8 cellular contexts compared by ENCODE assay signal in genomic region chr11:124875943-124876817, GRCh38. TPM values are rescaled to one million over a fixed set of nuclear protein-coding genes. Genes with fewer than 3 reads are reported as not detected.
DNase-seq lines count a peak whose midpoint lies in the region; ATAC-seq and TF ChIP-seq lines count a peak whose summit lies in the region.

No MANE protein-coding gene starts in this region.

- H3K27ac Mint-ChIP-seq in activated naive CD4-positive, alpha-beta T cell treated with anti-CD3 and anti-CD28 coated beads, Interleukin-2, amount 50 U/mL, for 72 hours = peak overlapping the region; percentile 40 to 77

- H3K9me3 ChIP-seq in GM23248 (ENCODE audit: low read depth) (no peaks in the 10 kb centered on the region), Karpas-422 (ENCODE audit: low read length) (no peaks in the 10 kb centered on the region), ovary (no peaks in the 10 kb centered on the region), thymus (ENCODE audit: control insufficient read depth) (peaks cover 1% of the 10 kb centered on the region)

- H3K4me3 ChIP-seq in GM23248 (peak overlapping the region; percentile 79), Karpas-422 (ENCODE audit: low read length) (peak overlapping the region; percentile 67; the same call in 1 of the 2 replicates), ovary (peak overlapping the region; percentile 67), thymus (ENCODE audit: low read length) (peak overlapping the region; percentile 71)

- intact Hi-C loops in Right ventricle myocardium inferior (cut with DNase I) = loop anchor here (1.0 to 5.0 kb wide), 3 partner anchors 21 to 76 kb away; partner anchors contain the start of genes CCDC15 and ROBO4
- intact Hi-C loops in ovary (cut with DNase I) = loop anchor here (2.0 to 10.0 kb wide), 5 partner anchors 69 to 239 kb away; partner anchors contain the start of genes CCDC15 (in 2 of the 4) and TMEM218 (in 1 of the 4)

- ATAC-seq in SK-N-SH treated with all-trans-retinoic acid at 6 μM for 48 hours (peak; percentile 96), Right ventricle myocardium inferior (peak; percentile 93)
- peak; percentile 93 to 95 for ATAC-seq in activated naive CD4-positive, alpha-beta T cell treated with anti-CD3 and anti-CD28 coated beads, Interleukin-2, amount 50 U/mL, for 72 hours

- H3K79me2 ChIP-seq in GM23248 (ENCODE audit: insufficient read depth) (no peaks in the 10 kb centered on the region), Karpas-422 (ENCODE audit: low read length) (no peaks in the 10 kb centered on the region)

- H3K36me3 Mint-ChIP-seq in activated naive CD4-positive, alpha-beta T cell treated with anti-CD3 and anti-CD28 coated beads, Interleukin-2, amount 50 U/mL, for 72 hours = no peaks in the 10 kb centered on the region

- H3K36me3 ChIP-seq in GM23248 (ENCODE audit: low read depth) = no peaks in the 10 kb centered on the region
- H3K36me3 ChIP-seq in Karpas-422 (ENCODE audit: insufficient read depth, low read length) = no peaks in the 10 kb centered on the region
- no peaks in the 10 kb centered on the region for H3K36me3 ChIP-seq in ovary
- no peaks in the 10 kb centered on the region for H3K36me3 ChIP-seq in thymus (ENCODE audit: control insufficient read depth, insufficient read depth)

- H3K9me3 Mint-ChIP-seq in activated naive CD4-positive, alpha-beta T cell treated with anti-CD3 and anti-CD28 coated beads, Interleukin-2, amount 50 U/mL, for 72 hours = no peaks in the 10 kb centered on the region

- H3K4me1 ChIP-seq in GM23248 (ENCODE audit: insufficient read depth) (no peaks in the 10 kb centered on the region), Karpas-422 (ENCODE audit: low read length) (peaks cover 5% of the 10 kb centered on the region), ovary (ENCODE audit: insufficient read depth) (peaks cover 9% of the 10 kb centered on the region), thymus (ENCODE audit: control insufficient read depth, insufficient read depth, low read length) (peaks cover 7% of the 10 kb centered on the region)

- in situ Hi-C loops in GM23248 (cut with MboI) = no loop called here

- H2AFZ ChIP-seq in GM23248 (peak overlapping the region; percentile 90), Karpas-422 (ENCODE audit: low read length) (peak overlapping the region; percentile 75)

- TF ChIP-seq EP300 in ovary (IDR thresholded peaks at IDR 0.05) = no peak

- DNase-seq in EL (peak; percentile 95), GM23248 (peak; percentile 94), Karpas-422 (peak; percentile 86), Right ventricle myocardium inferior (ENCODE audit: missing footprints) (peak; percentile 90), ovary (peak; percentile 94 to 96 (median 96))
- DNase-seq in activated naive CD4-positive, alpha-beta T cell treated with anti-CD3 and anti-CD28 coated beads, Interleukin-2, amount 50 U/mL, for 72 hours (ENCODE audit: low spot score in 2 of 2) = peak; percentile 82 to 86

- peak overlapping the region; percentile 88 for H3K9ac ChIP-seq in GM23248
- peak overlapping the region; percentile 72 for H3K9ac ChIP-seq in Karpas-422 (ENCODE audit: low read length)

- 1% methylated on average over 59 to 69 of the region's 69 CpGs for WGBS in GM23248 (ENCODE audit: low coverage in 1 of 2, low lambda C conversion rate in 2 of 2, missing lambda C conversion rate in 2 of 2), 2 experiments
- WGBS in ovary, 3 donors = 0 to 1% (median 1%) methylated on average over 63 to 69 of the region's 69 CpGs
- WGBS in thymus = 2% methylated on average over 69 of the region's 69 CpGs

- H3K27ac ChIP-seq in GM23248 (peak overlapping the region; percentile 79), Karpas-422 (ENCODE audit: low read length) (no peak overlapping the region), ovary (peak overlapping the region; percentile 90 to 96), thymus (ENCODE audit: low read depth) (peak overlapping the region; percentile 61)

- H3K4me2 ChIP-seq in GM23248 (ENCODE audit: unreplicated experiment) (peak overlapping the region; percentile 85), Karpas-422 (ENCODE audit: low read depth, low read length, poor library complexity, severe bottlenecking) (peak overlapping the region; percentile 68)

- no peaks in the 10 kb centered on the region for H4K20me1 ChIP-seq in GM23248 (ENCODE audit: insufficient read depth)
- H4K20me1 ChIP-seq in Karpas-422 (ENCODE audit: insufficient read depth, low read depth, low read length) = no peaks in the 10 kb centered on the region

- H3F3A ChIP-seq in GM23248 (ENCODE audit: insufficient read depth) = no peaks in the 10 kb centered on the region

- TF ChIP-seq CTCF in ovary (IDR thresholded peaks at IDR 0.05) = peak; percentile 94 to 95 (median 94)

- H3K27me3 ChIP-seq in GM23248 (replicated peaks; ENCODE audit: insufficient read depth) (peaks cover 14% of the 10 kb centered on the region), Karpas-422 (ENCODE audit: low read length) (no peaks in the 10 kb centered on the region), ovary (no peaks in the 10 kb centered on the region), thymus (ENCODE audit: control insufficient read depth, insufficient read depth) (peaks cover 27% of the 10 kb centered on the region)

- peak; percentile 47 for TF ChIP-seq POLR2A in ovary (IDR thresholded peaks at IDR 0.05)

- H3K9me2 ChIP-seq in GM23248 (ENCODE audit: insufficient read depth) = no peaks in the 10 kb centered on the region
- H3K9me2 ChIP-seq in Karpas-422 (replicated peaks; ENCODE audit: insufficient read depth, low read length) = no peaks in the 10 kb centered on the region

TF ChIP-seq in SK-N-SH treated with all-trans-retinoic acid at 6 μM for 48 hours, 23 proteins besides CTCF, POLR2A, EP300 and RAD21 (continues in another document):
- TF ChIP-seq ARNTL (CRISPR knock-in tag; IDR thresholded peaks at IDR 0.05; ENCODE audit: borderline replicate concordance, low read depth) = no peak
- TF ChIP-seq, protein P1, sequence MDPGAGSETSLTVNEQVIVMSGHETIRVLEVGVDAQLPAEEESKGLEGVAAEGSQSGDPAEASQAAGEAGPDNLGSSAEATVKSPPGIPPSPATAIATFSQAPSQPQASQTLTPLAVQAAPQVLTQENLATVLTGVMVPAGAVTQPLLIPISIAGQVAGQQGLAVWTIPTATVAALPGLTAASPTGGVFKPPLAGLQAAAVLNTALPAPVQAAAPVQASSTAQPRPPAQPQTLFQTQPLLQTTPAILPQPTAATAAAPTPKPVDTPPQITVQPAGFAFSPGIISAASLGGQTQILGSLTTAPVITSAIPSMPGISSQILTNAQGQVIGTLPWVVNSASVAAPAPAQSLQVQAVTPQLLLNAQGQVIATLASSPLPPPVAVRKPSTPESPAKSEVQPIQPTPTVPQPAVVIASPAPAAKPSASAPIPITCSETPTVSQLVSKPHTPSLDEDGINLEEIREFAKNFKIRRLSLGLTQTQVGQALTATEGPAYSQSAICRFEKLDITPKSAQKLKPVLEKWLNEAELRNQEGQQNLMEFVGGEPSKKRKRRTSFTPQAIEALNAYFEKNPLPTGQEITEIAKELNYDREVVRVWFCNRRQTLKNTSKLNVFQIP (CRISPR knock-in tag; IDR thresholded peaks at IDR 0.05; ENCODE audit: borderline replicate concordance, low read depth) = no peak
- TF ChIP-seq, protein P2, sequence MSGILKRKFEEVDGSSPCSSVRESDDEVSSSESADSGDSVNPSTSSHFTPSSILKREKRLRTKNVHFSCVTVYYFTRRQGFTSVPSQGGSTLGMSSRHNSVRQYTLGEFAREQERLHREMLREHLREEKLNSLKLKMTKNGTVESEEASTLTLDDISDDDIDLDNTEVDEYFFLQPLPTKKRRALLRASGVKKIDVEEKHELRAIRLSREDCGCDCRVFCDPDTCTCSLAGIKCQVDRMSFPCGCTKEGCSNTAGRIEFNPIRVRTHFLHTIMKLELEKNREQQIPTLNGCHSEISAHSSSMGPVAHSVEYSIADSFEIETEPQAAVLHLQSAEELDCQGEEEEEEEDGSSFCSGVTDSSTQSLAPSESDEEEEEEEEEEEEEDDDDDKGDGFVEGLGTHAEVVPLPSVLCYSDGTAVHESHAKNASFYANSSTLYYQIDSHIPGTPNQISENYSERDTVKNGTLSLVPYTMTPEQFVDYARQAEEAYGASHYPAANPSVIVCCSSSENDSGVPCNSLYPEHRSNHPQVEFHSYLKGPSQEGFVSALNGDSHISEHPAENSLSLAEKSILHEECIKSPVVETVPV (CRISPR knock-in tag; IDR thresholded peaks at IDR 0.05) = no peak

RNA-seq across cellular contexts. Expression of gene ROBO3, which starts 10.9 kb away (rescaled TPM):
- 10.5 and 12.1 TPM in 2 replicates for total RNA-seq in GM23248 (2014; rRNA removed; shearing (Covaris generic))
- polyA plus RNA-seq in GM23248 (2016; fragmentation: Nextera tagmentation; extraction: Ambion mirVana) = 9.9 and 12.1 TPM in 2 replicates
- 6.6 and 13.8 TPM in 2 replicates for total RNA-seq in Karpas-422 (2014; rRNA removed; shearing (Covaris generic); ENCODE audit: low replicate concordance)
- total RNA-seq in activated naive CD4-positive, alpha-beta T cell treated with anti-CD3 and anti-CD28 coated beads, Interleukin-2, amount 50 U/mL, for 72 hours = 10 to 100 TPM; 18.0 to 24.4 TPM
- total RNA-seq in Right ventricle myocardium inferior = 4.6 TPM
- 10 to 100 TPM; 36.9 to 90.4 (median 56.7) TPM for total RNA-seq in ovary
- 10 to 100 TPM; 15.2 to 62.8 TPM for polyA plus RNA-seq in ovary
- polyA plus RNA-seq in thymus = 11.2 TPM

RNA-seq across cellular contexts. Expression of gene ROBO4, which starts 21.5 kb away (rescaled TPM):
- total RNA-seq in GM23248 (2014; rRNA removed; shearing (Covaris generic)) = 0.51 and 1.3 TPM in 2 replicates
- polyA plus RNA-seq in GM23248 (2016; fragmentation: Nextera tagmentation; extraction: Ambion mirVana) (0.53 and 1.1 TPM in 2 replicates), ovary (10 to 100 TPM in 1 of 2 donors, 1 to 10 TPM in 1; 7.8 to 12.0 TPM), thymus (3.7 TPM)
- total RNA-seq in Karpas-422 (2014; rRNA removed; shearing (Covaris generic); ENCODE audit: low replicate concordance) = not detected in 2 replicates
- not detected for total RNA-seq in activated naive CD4-positive, alpha-beta T cell treated with anti-CD3 and anti-CD28 coated beads, Interleukin-2, amount 50 U/mL, for 72 hours
- total RNA-seq in Right ventricle myocardium inferior (27.6 TPM), ovary (10 to 100 TPM in 4 of 7 donors, 1 to 10 TPM in 3; 5.9 to 22.0 (median 10.0) TPM)

RNA-seq across cellular contexts. Expression of gene HEPN1, which starts 42.9 kb away (rescaled TPM):
- total RNA-seq in GM23248 (2014; rRNA removed; shearing (Covaris generic)) = not detected in 2 replicates
- not detected in 2 replicates for polyA plus RNA-seq in GM23248 (2016; fragmentation: Nextera tagmentation; extraction: Ambion mirVana)
- not detected in 2 replicates for total RNA-seq in Karpas-422 (2014; rRNA removed; shearing (Covaris generic); ENCODE audit: low replicate concordance)
- total RNA-seq in activated naive CD4-positive, alpha-beta T cell treated with anti-CD3 and anti-CD28 coated beads, Interleukin-2, amount 50 U/mL, for 72 hours = not detected
- total RNA-seq in Right ventricle myocardium inferior = not detected
- total RNA-seq in ovary = under 1 TPM in 2 of 7 donors, not detected in 5; 0.24 to 0.48 TPM
- polyA plus RNA-seq in ovary = not detected
- polyA plus RNA-seq in thymus = 0.07 TPM

RNA-seq across cellular contexts. Expression of gene HEPACAM, which starts 59.7 kb away (rescaled TPM):
- total RNA-seq in GM23248 (2014; rRNA removed; shearing (Covaris generic)) = not detected in 2 replicates
- polyA plus RNA-seq in GM23248 (2016; fragmentation: Nextera tagmentation; extraction: Ambion mirVana) = not detected in 2 replicates
- total RNA-seq in Karpas-422 (2014; rRNA removed; shearing (Covaris generic); ENCODE audit: low replicate concordance) = not detected in 2 replicates
- total RNA-seq in activated naive CD4-positive, alpha-beta T cell treated with anti-CD3 and anti-CD28 coated beads, Interleukin-2, amount 50 U/mL, for 72 hours = not detected
- 0.41 TPM for total RNA-seq in Right ventricle myocardium inferior
- total RNA-seq in ovary = under 1 TPM in 2 of 7 donors, not detected in 5; 0.10 TPM
- polyA plus RNA-seq in ovary = under 1 TPM in 1 of 2 donors, not detected in 1; 0.13 TPM
- 0.14 TPM for polyA plus RNA-seq in thymus
